ENCODE assay signal across 17 cellular contexts in genomic region chr12:48482198-48482597, GRCh38. TPM values are rescaled to one million over a fixed set of nuclear protein-coding genes. Genes with fewer than 3 reads are reported as not detected.
DNase-seq lines count a peak whose midpoint lies in the region; ATAC-seq and TF ChIP-seq lines count a peak whose summit lies in the region.
"Had no signal": no experiment of that assay in that cellular context is flagged by ENCODE, and none has a peak within 500 bp of the region (broad histone marks: within the 10 kb centered on the region; RNA-seq: fewer than 3 reads in every experiment).

TSS of gene C12orf54 (plus strand) at chr12:48482498. CDS start at chr12:48483297, 799 bp downstream.

- no peak for ATAC-seq in GM18520 (IDR thresholded peaks at IDR 0.05; ENCODE audit: unreplicated experiment)

- peak within 1 kb of the TSS; percentile 27 for H3K27ac Mint-ChIP-seq in activated naive CD4-positive, alpha-beta T cell treated with anti-CD3 and anti-CD28 coated beads, Interleukin-2, amount 50 U/mL, for 24 hours
- peak within 1 kb of the TSS; percentile 86 for H3K27ac Mint-ChIP-seq in neural crest cell (ENCODE audit: unreplicated experiment)
- H3K27ac Mint-ChIP-seq: CD4-positive, CD25-positive, alpha-beta regulatory T cell had no signal

- no peaks in the 10 kb centered on the region for H3K36me3 Mint-ChIP-seq in activated naive CD4-positive, alpha-beta T cell treated with anti-CD3 and anti-CD28 coated beads, Interleukin-2, amount 50 U/mL, for 24 hours
- H3K36me3 Mint-ChIP-seq in neural crest cell (ENCODE audit: low read depth), result peaks cover 3% of the 10 kb centered on the region
- H3K36me3 Mint-ChIP-seq: CD14-positive monocyte had no signal

- H3K4me3 Mint-ChIP-seq in activated naive CD4-positive, alpha-beta T cell treated with anti-CD3 and anti-CD28 coated beads, Interleukin-2, amount 50 U/mL, for 24 hours, result no peak within 1 kb of the TSS
- no peak within 1 kb of the TSS for H3K4me3 Mint-ChIP-seq in neural crest cell
- H3K4me3 Mint-ChIP-seq: CD14-positive monocyte; CD4-positive, alpha-beta memory T cell; CD4-positive, CD25-positive, alpha-beta regulatory T cell; CD8-positive, alpha-beta memory T cell had no signal

- H3K9me3 Mint-ChIP-seq in activated naive CD4-positive, alpha-beta T cell treated with anti-CD3 and anti-CD28 coated beads, Interleukin-2, amount 50 U/mL, for 24 hours, result no peaks in the 10 kb centered on the region
- H3K9me3 Mint-ChIP-seq in neural crest cell, result peaks cover 12% of the 10 kb centered on the region

- peaks cover 5% of the 10 kb centered on the region for H3K27me3 Mint-ChIP-seq in activated naive CD4-positive, alpha-beta T cell treated with anti-CD3 and anti-CD28 coated beads, Interleukin-2, amount 50 U/mL, for 24 hours
- H3K27me3 Mint-ChIP-seq in neural crest cell (ENCODE audit: low read depth), result peaks cover 29% of the 10 kb centered on the region

- H3K4me1 Mint-ChIP-seq in activated naive CD4-positive, alpha-beta T cell treated with anti-CD3 and anti-CD28 coated beads, Interleukin-2, amount 50 U/mL, for 24 hours, result no peaks in the 10 kb centered on the region
- H3K4me1 Mint-ChIP-seq in neural crest cell, result no peaks in the 10 kb centered on the region
- H3K4me1 Mint-ChIP-seq: CD14-positive monocyte; CD4-positive, alpha-beta memory T cell; CD4-positive, CD25-positive, alpha-beta regulatory T cell; CD8-positive, alpha-beta memory T cell had no signal

- TF ChIP-seq CTCF in neural crest cell (conservative IDR thresholded peaks at IDR 0.05), result no peak

- no peak for DNase-seq in activated naive CD4-positive, alpha-beta T cell treated with anti-CD3 and anti-CD28 coated beads, Interleukin-2, amount 50 U/mL, for 16 hours
- no peak for DNase-seq in neural crest cell (ENCODE audit: low read depth, low spot score)
- no peak for DNase-seq in NCI-H2107 (lab: John Stamatoyannopoulos, UW)
- DNase-seq: 8988T; ACHN; BE2C; C1 segment of cervical spinal cord; CD4-positive, alpha-beta memory T cell; CD4-positive, CD25-positive, alpha-beta regulatory T cell; CD8-positive, alpha-beta memory T cell; COR-L47; DMS79 treated with DMSO at 0.1 percent for 48 hours; GF-D8 had no signal

RNA-seq across cellular contexts. Expression of gene C12orf54, which starts in this region (rescaled TPM):
- not detected in 2 replicates for total RNA-seq in neural crest cell
- total RNA-seq: A673; CD4-positive, alpha-beta memory T cell; CD4-positive, CD25-positive, alpha-beta regulatory T cell; CD8-positive, alpha-beta memory T cell had no signal
